In the genomic region with DNA sequence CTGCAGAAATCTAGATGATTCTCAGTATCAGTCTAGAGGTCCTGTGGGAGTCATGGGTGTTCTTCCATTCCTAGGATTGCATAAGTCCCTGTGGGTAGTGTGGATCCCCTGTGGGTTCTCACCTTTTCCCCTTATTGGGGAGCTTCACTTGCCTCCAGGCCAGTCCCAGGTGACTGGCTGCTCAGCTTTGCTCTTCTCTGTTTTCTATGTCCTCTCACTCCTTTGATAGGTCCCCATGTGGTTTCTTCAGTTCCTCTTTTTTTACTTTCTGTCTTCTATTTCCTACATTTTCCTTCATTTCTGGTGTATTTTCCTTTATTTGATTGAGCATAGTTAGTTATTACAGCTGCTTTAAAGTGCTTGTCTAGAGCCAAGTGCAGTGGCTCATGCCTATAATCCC, we compare ENCODE assay signal across 32 cellular contexts. TPM values are rescaled to one million over a fixed set of nuclear protein-coding genes. Genes with fewer than 3 reads are reported as not detected.
"Had no signal": no experiment of that assay in that cellular context is flagged by ENCODE, and none has a peak within 500 bp of the region (broad histone marks: within the 10 kb centered on the region; RNA-seq: fewer than 3 reads in every experiment).

No MANE protein-coding gene starts in this region.

- FAIRE-seq: TTC549 had no signal

- H3K4me1 ChIP-seq: breast epithelium had no signal

- DNase-seq: activated B cell treated with CpG ODN at 0.5 μM for 24 hours; activated CD4-positive, alpha-beta T cell treated with anti-CD3 and anti-CD28 coated beads for 1 hour; activated CD4-positive, alpha-beta T cell treated with anti-CD3 and anti-CD28 coated beads, Interleukin-2, amount 10 ng/mL, durations not matched to agents 24 days and 14 days; activated CD4-positive, alpha-beta T cell treated with anti-CD3 and anti-CD28 coated beads, Interleukin-2, amount 50 U/mL, for 48 hours; activated CD8-positive, alpha-beta memory T cell treated with anti-CD3 and anti-CD28 coated beads, Interleukin-2, amount 10 ng/mL, durations not matched to agents 7 days and 5 days; activated effector memory CD4-positive, alpha-beta T cell treated with Interleukin-2 at 50 U/mL for 16 hours; activated naive CD4-positive, alpha-beta T cell; activated T-cell treated with anti-CD3 and anti-CD28 coated beads, Interleukin-2, amount 50 U/mL, for 24 hours; aorta; caudate nucleus; Karpas-422; MM.1S; NCI-H1092 treated with DMSO at 0.1 percent for 48 hours; NCI-H1417 treated with DMSO at 0.1 percent for 48 hours; NCI-H1694; NCI-H2029; NCI-H2107; NCI-H2171 treated with DMSO at 0.1 percent for 48 hours; NCI-H226; NCI-H510A; NCI-H526 treated with DMSO at 0.1 percent for 48 hours; NCI-H82; NK-92 treated with Interleukin-12 subunit alpha and Interleukin-12 subunit beta, amount 100 ng/mL, for 24 hours; T-helper 17 cell; T-helper 9 cell had no signal

- H3K27ac ChIP-seq: breast epithelium, SK-N-MC had no signal

- ATAC-seq: activated CD8-positive, alpha-beta memory T cell treated with anti-CD3 and anti-CD28 coated beads, Interleukin-2, amount 10 ng/mL, durations not matched to agents 7 days and 5 days; Right ventricle myocardium inferior; T-helper 17 cell had no signal

- H3K27me3 ChIP-seq: breast epithelium had no signal

- H3K36me3 ChIP-seq: breast epithelium had no signal

- H3K4me3 ChIP-seq: breast epithelium, SK-N-MC had no signal

RNA-seq across cellular contexts. Expression of a gene that starts 10.9 kb away (rescaled TPM):
- total RNA-seq: activated B cell treated with CpG ODN at 0.5 μM for 24 hours; activated CD4-positive, alpha-beta T cell treated with anti-CD3 and anti-CD28 coated beads, Interleukin-2, amount 10 ng/mL, durations not matched to agents 24 days and 14 days; activated CD8-positive, alpha-beta memory T cell treated with anti-CD3 and anti-CD28 coated beads, Interleukin-2, amount 10 ng/mL, durations not matched to agents 7 days and 5 days; activated T-helper 1 cell treated with anti-CD3 and anti-CD28 coated beads, Interleukin-12 subunit alpha, Interleukin-12 subunit beta, Interleukin-2, Interleukin-4 antibody, amounts not matched to agents 30 ng/mL and 10 ng/mL and 1 ng/mL, durations not matched to agents 14 hours and 24 hours and 36 hours; aorta; breast epithelium; cerebellum; Right ventricle myocardium inferior; RPMI7951; T-helper 17 cell had no signal
- polyA plus RNA-seq: aorta had no signal

RNA-seq across cellular contexts. Expression of a gene that starts 16.5 kb away (rescaled TPM):
- total RNA-seq: activated B cell treated with CpG ODN at 0.5 μM for 24 hours; activated CD4-positive, alpha-beta T cell treated with anti-CD3 and anti-CD28 coated beads, Interleukin-2, amount 10 ng/mL, durations not matched to agents 24 days and 14 days; activated CD8-positive, alpha-beta memory T cell treated with anti-CD3 and anti-CD28 coated beads, Interleukin-2, amount 10 ng/mL, durations not matched to agents 7 days and 5 days; activated T-helper 1 cell treated with anti-CD3 and anti-CD28 coated beads, Interleukin-12 subunit alpha, Interleukin-12 subunit beta, Interleukin-2, Interleukin-4 antibody, amounts not matched to agents 30 ng/mL and 10 ng/mL and 1 ng/mL, durations not matched to agents 14 hours and 24 hours and 36 hours; aorta; cerebellum; RPMI7951; T-helper 17 cell had no signal
